In genomic region chr5:126659805-126660483, GRCh38 we compare ENCODE assay signal across 14 cellular contexts. TPM values are rescaled to one million over a fixed set of nuclear protein-coding genes. Genes with fewer than 3 reads are reported as not detected.
DNase-seq lines count a peak whose midpoint lies in the region; ATAC-seq, FAIRE-seq and TF ChIP-seq lines count a peak whose summit lies in the region.
"Had no signal": no experiment of that assay in that cellular context is flagged by ENCODE, and none has a peak within 500 bp of the region (broad histone marks: within the 10 kb centered on the region; RNA-seq: fewer than 3 reads in every experiment).

No MANE protein-coding gene starts in this region.

- ATAC-seq in GM18870 (IDR thresholded peaks at IDR 0.05; ENCODE audit: unreplicated experiment) (peak; percentile 57), HG02981 (IDR thresholded peaks at IDR 0.05; ENCODE audit: unreplicated experiment) (peak; percentile 64)

- TF ChIP-seq CTCF in OCI-LY7 (conservative IDR thresholded peaks at IDR 0.05; ENCODE audit: low read length) (no peak), Peyer's patch (IDR thresholded peaks at IDR 0.05) (no peak)

- H3K36me3 ChIP-seq in OCI-LY7 (ENCODE audit: insufficient read depth, low read length) (no peaks in the 10 kb centered on the region), Peyer's patch (no peaks in the 10 kb centered on the region)
- H3K36me3 ChIP-seq: colonic mucosa, thoracic aorta had no signal

- H3K4me1 ChIP-seq in OCI-LY7 (ENCODE audit: insufficient read depth, low read length, poor library complexity, severe bottlenecking) (peaks cover 6% of the 10 kb centered on the region), Peyer's patch (peaks cover 0 to 1% (median 0%) of the 10 kb centered on the region in 4 donors)
- H3K4me1 ChIP-seq: colonic mucosa had no signal

- H3K9me2 ChIP-seq in OCI-LY7 (ENCODE audit: insufficient read depth, low read length) = no peaks in the 10 kb centered on the region

- TF ChIP-seq POLR2A in GM12891 (IDR thresholded peaks at IDR 0.05; ENCODE audit: low read depth, low read length) (no peak), Peyer's patch (IDR thresholded peaks at IDR 0.05) (no peak)

- H3K4me2 ChIP-seq in OCI-LY7 (ENCODE audit: low read length) = no peak overlapping the region

- no peaks in the 10 kb centered on the region for H3K79me2 ChIP-seq in OCI-LY7 (ENCODE audit: insufficient read depth, low read depth, low read length)

- FAIRE-seq in GM12891 (lab: Jason Lieb, UNC) = peak; percentile 66

- intact Hi-C loops in OCI-LY7 (cut with micrococcal nuclease; ENCODE audit: unreplicated experiment) = loop anchor here (5.0 kb wide), 1 partner anchor 782 kb away; no protein-coding TSS in a partner anchor

- BruUV-seq in OCI-LY7 (replicated peaks; lab: Mats Ljungman, UMichigan) = no TSS peak

- H4K20me1 ChIP-seq in OCI-LY7 (ENCODE audit: insufficient read depth, low read length) = no peaks in the 10 kb centered on the region

- peak overlapping the region; percentile 67 for H2AFZ ChIP-seq in OCI-LY7 (ENCODE audit: low read length)

- POLR2A ChIA-PET in OCI-LY7 (lab: Charles Lee) = interaction anchor here (0.6 to 0.7 kb wide), 3 partner anchors 31 to 185 kb away, joined by 3 to 4 read pairs (median 3); no protein-coding TSS in a partner anchor

- no peaks in the 10 kb centered on the region for H3K27me3 ChIP-seq in Peyer's patch
- H3K27me3 ChIP-seq: colonic mucosa had no signal

- CTCF ChIA-PET in OCI-LY7 (lab: Charles Lee; ENCODE audit: unreplicated experiment) = no interaction called here

- DNase-seq in GM12891 (ENCODE audit: insufficient read length, low spot score) = no peak
- DNase-seq in OCI-LY7 (ENCODE audit: low spot score) = no peak
- DNase-seq in midbrain (lab: John Stamatoyannopoulos, UW) = no peak
- DNase-seq in Peyer's patch = no peak
- DNase-seq in dedifferentiated amniotic fluid mesenchymal stem cell (ENCODE audit: extremely low spot score) = no peak
- DNase-seq in C1 segment of cervical spinal cord (lab: John Stamatoyannopoulos, UW) = no peak
- DNase-seq: amniotic stem cell, colonic mucosa, HFFc6, T-helper 9 cell had no signal

- H3K9me3 ChIP-seq in OCI-LY7 (ENCODE audit: low read length) (no peaks in the 10 kb centered on the region), Peyer's patch (no peaks in the 10 kb centered on the region)
- H3K9me3 ChIP-seq: colonic mucosa, thoracic aorta had no signal

- H3K4me3 ChIP-seq in OCI-LY7 (ENCODE audit: low read depth, low read length, poor library complexity, severe bottlenecking) = no peak overlapping the region
- no peak overlapping the region for H3K4me3 ChIP-seq in Peyer's patch
- H3K4me3 ChIP-seq: colonic mucosa, thoracic aorta had no signal

- H3K27ac ChIP-seq in OCI-LY7 (ENCODE audit: low read depth, low read length, poor library complexity, severe bottlenecking) (no peak overlapping the region), Peyer's patch (no peak overlapping the region)
- H3K27ac ChIP-seq: colonic mucosa, HL-60, thoracic aorta had no signal

TF ChIP-seq in GM12891, 5 proteins besides CTCF, POLR2A, EP300 and RAD21:
- TF ChIP-seq SPI1 (IDR thresholded peaks at IDR 0.05; ENCODE audit: low read depth, low read length) = peak; percentile 72
- no peak for TF ChIP-seq TAF1 (IDR thresholded peaks at IDR 0.05; ENCODE audit: low read depth, low read length)

RNA-seq across cellular contexts. Expression of gene PHAX, which starts 59.2 kb away (rescaled TPM):
- polyA plus RNA-seq in GM12891 (2012; ENCODE audit: low read depth, missing spikeins) = 62.2 TPM
- total RNA-seq in OCI-LY7 (2014; rRNA removed; shearing (Covaris generic)) = 73.8 and 89.7 TPM in 2 replicates
- total RNA-seq in OCI-LY7 (2022) = 113 and 128 TPM in 2 replicates
- 10 to 100 TPM; 25.6 to 31.4 (median 27.4) TPM for total RNA-seq in Peyer's patch
